ENCODE assay signal across 21 cellular contexts in the genomic region with DNA sequence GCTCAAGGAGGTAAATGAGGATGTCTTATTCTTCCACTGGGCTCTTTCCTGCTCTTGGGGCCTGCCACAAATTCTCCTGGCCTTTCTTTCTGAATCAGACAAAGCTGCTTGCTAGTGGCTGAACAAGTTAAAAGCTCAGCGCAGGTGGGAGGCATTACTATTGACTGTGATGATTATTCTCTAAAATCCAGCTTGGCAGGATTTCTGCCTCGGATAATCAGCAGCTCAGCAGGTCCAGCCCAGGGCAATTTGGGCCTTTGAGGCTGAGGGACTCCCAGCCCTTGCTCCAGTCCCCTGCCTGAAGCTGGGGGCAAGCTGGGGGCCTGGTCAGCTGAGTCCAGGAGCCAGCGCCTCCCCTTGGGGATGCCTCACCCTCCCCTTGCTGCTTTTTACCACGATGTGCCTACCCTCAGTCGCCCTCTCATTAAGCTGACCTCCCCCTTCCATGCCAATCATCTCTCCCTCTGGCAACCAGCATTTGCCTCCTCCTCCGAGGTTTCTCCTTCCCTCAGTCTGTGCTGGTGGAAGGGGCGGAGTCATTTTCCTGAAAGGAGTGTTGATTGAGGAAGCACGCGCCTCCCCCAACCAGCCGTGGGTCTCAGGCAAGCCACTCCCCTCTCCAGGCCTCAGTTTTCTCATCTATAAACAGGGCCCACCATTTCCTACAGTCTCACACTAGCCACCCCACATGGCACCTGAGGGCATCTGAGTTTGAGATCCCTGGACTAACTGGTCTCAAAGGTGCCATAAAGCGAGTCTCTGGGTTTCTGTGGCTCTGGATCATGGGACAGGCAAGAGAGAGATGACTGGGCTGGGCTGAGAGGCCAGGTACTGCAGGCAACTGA.
A peak's percentile ranks its signal among the peaks of the same experiment; 100 is the strongest.
DNase-seq lines count a peak whose midpoint lies in the region; ATAC-seq and TF ChIP-seq lines count a peak whose summit lies in the region.
"Had no signal": no experiment of that assay in that cellular context is flagged by ENCODE, and none has a peak within 500 bp of the region (broad histone marks: within the 10 kb centered on the region; RNA-seq: fewer than 3 reads in every experiment).

No MANE protein-coding gene starts in this region.

- peak; percentile 30 for DNase-seq in activated effector memory CD4-positive, alpha-beta T cell treated with anti-CD3 and anti-CD28 coated beads, Interleukin-2, amount 50 U/mL, for 16 hours
- DNase-seq in activated effector memory CD4-positive, alpha-beta T cell treated with Interleukin-2 at 50 U/mL for 16 hours: no peak
- DNase-seq in NCI-H146 treated with DMSO at 0.1 percent for 48 hours (lab: John Stamatoyannopoulos, UW; ENCODE audit: unreplicated experiment): peak; percentile 87
- DNase-seq in endodermal cell: no peak
- DNase-seq in stimulated activated naive B cell treated with anti-CD40 and anti-IgM and Interleukin-4, amounts not matched to agents 10 μg/mL and 1 μg/mL and 100 μg/mL, for 72 hours: no peak
- no peak for DNase-seq in NCI-H2196 treated with DMSO at 0.1 percent for 48 hours (lab: John Stamatoyannopoulos, UW; ENCODE audit: unreplicated experiment)
- DNase-seq in erythroblast (lab: John Stamatoyannopoulos, UW): no peak
- DNase-seq: activated CD4-positive, alpha-beta T cell treated with anti-CD3 and anti-CD28 coated beads for 4 hours; activated CD8-positive, alpha-beta memory T cell treated with anti-CD3 and anti-CD28 coated beads, Interleukin-2, amount 10 ng/mL, durations not matched to agents 7 days and 5 days; body of pancreas; CD4-positive, alpha-beta memory T cell; DND-41; NCI-H1694; psoas muscle had no signal

- no peak overlapping the region for H3K9ac ChIP-seq in endodermal cell (ENCODE audit: extremely low read depth, low read length, poor library complexity, severe bottlenecking)

- no peak overlapping the region for H3K27ac Mint-ChIP-seq in endodermal cell
- peak overlapping the region; percentile 53 for H3K27ac Mint-ChIP-seq in stimulated activated naive B cell treated with anti-CD40 and anti-IgM and Interleukin-4, amounts not matched to agents 10 μg/mL and 1 μg/mL and 100 μg/mL, for 72 hours
- H3K27ac Mint-ChIP-seq: activated CD8-positive, alpha-beta memory T cell treated with anti-CD3 and anti-CD28 coated beads, Interleukin-2, amount 10 ng/mL, durations not matched to agents 7 days and 5 days; activated T-helper 1 cell treated with anti-CD3 and anti-CD28 coated beads, Interleukin-12 subunit alpha, Interleukin-12 subunit beta, Interleukin-2, Interleukin-4 antibody, amounts not matched to agents 30 ng/mL and 10 ng/mL and 1 ng/mL, durations not matched to agents 14 hours and 24 hours and 36 hours; CD4-positive, alpha-beta memory T cell; stimulated activated naive CD8-positive, alpha-beta T cell treated with anti-CD3 and anti-CD28 coated beads, Interleukin-15, Interleukin-2, amounts not matched to agents 100 ng/mL and 50 ng/mL, for 24 hours had no signal

- H3K4me1 Mint-ChIP-seq in endodermal cell: peaks cover 24% of the 10 kb centered on the region
- peaks cover 39 to 78% of the 10 kb centered on the region in 2 donors for H3K4me1 Mint-ChIP-seq in stimulated activated naive B cell treated with anti-CD40 and anti-IgM and Interleukin-4, amounts not matched to agents 10 μg/mL and 1 μg/mL and 100 μg/mL, for 72 hours

- peak overlapping the region; percentile 16 for H3K27ac ChIP-seq in endodermal cell (ENCODE audit: low read depth, low read length)
- H3K27ac ChIP-seq: body of pancreas, coronary artery, psoas muscle, tibial nerve had no signal

- H3K9me3 ChIP-seq in endodermal cell (ENCODE audit: control insufficient read depth, low read length): no peaks in the 10 kb centered on the region
- H3K9me3 ChIP-seq: body of pancreas, psoas muscle, tibial nerve had no signal

- no peaks in the 10 kb centered on the region for H3K27me3 Mint-ChIP-seq in endodermal cell (ENCODE audit: insufficient read depth)
- no peaks in the 10 kb centered on the region for H3K27me3 Mint-ChIP-seq in stimulated activated naive B cell treated with anti-CD40 and anti-IgM and Interleukin-4, amounts not matched to agents 10 μg/mL and 1 μg/mL and 100 μg/mL, for 72 hours
- H3K27me3 Mint-ChIP-seq: CD4-positive, alpha-beta memory T cell had no signal

- no peaks in the 10 kb centered on the region for H3K9me3 Mint-ChIP-seq in endodermal cell
- H3K9me3 Mint-ChIP-seq in stimulated activated naive B cell treated with anti-CD40 and anti-IgM and Interleukin-4, amounts not matched to agents 10 μg/mL and 1 μg/mL and 100 μg/mL, for 72 hours: peaks cover 7 to 10% of the 10 kb centered on the region in 2 donors
- H3K9me3 Mint-ChIP-seq: activated T-helper 1 cell treated with anti-CD3 and anti-CD28 coated beads, Interleukin-12 subunit alpha, Interleukin-12 subunit beta, Interleukin-2, Interleukin-4 antibody, amounts not matched to agents 30 ng/mL and 10 ng/mL and 1 ng/mL, durations not matched to agents 14 hours and 24 hours and 36 hours; CD4-positive, alpha-beta memory T cell had no signal

- H3K36me3 Mint-ChIP-seq in endodermal cell (ENCODE audit: low read depth): no peaks in the 10 kb centered on the region
- peaks cover 8 to 13% of the 10 kb centered on the region in 2 donors for H3K36me3 Mint-ChIP-seq in stimulated activated naive B cell treated with anti-CD40 and anti-IgM and Interleukin-4, amounts not matched to agents 10 μg/mL and 1 μg/mL and 100 μg/mL, for 72 hours
- H3K36me3 Mint-ChIP-seq: CD4-positive, alpha-beta memory T cell had no signal

- no peak for TF ChIP-seq POLR2A in erythroblast (IDR thresholded peaks at IDR 0.05; ENCODE audit: low read length)

- 55 to 72% methylated on average over 6 to 11 of the region's 11 CpGs for WGBS in endodermal cell (ENCODE audit: insufficient coverage in 1 of 2, insufficient read length in 1 of 2), 2 experiments

- no peak for ATAC-seq in stimulated activated naive B cell treated with anti-CD40 and anti-IgM and Interleukin-4, amounts not matched to agents 10 μg/mL and 1 μg/mL and 100 μg/mL, for 72 hours (replicated peaks)
- no peak for ATAC-seq in HG03139 (IDR thresholded peaks at IDR 0.05; ENCODE audit: unreplicated experiment)
- ATAC-seq: activated CD8-positive, alpha-beta memory T cell treated with anti-CD3 and anti-CD28 coated beads, Interleukin-2, amount 10 ng/mL, durations not matched to agents 7 days and 5 days; body of pancreas; psoas muscle; Right ventricle myocardium inferior had no signal

- no peak overlapping the region for H3K4me3 ChIP-seq in endodermal cell (ENCODE audit: low read length)
- H3K4me3 ChIP-seq: body of pancreas, coronary artery, psoas muscle, skin epidermis, tibial nerve had no signal

- no peak overlapping the region for H3K4me3 Mint-ChIP-seq in endodermal cell
- no peak overlapping the region for H3K4me3 Mint-ChIP-seq in stimulated activated naive B cell treated with anti-CD40 and anti-IgM and Interleukin-4, amounts not matched to agents 10 μg/mL and 1 μg/mL and 100 μg/mL, for 72 hours
- H3K4me3 Mint-ChIP-seq: activated CD8-positive, alpha-beta memory T cell treated with anti-CD3 and anti-CD28 coated beads, Interleukin-2, amount 10 ng/mL, durations not matched to agents 7 days and 5 days; activated T-helper 1 cell treated with anti-CD3 and anti-CD28 coated beads, Interleukin-12 subunit alpha, Interleukin-12 subunit beta, Interleukin-2, Interleukin-4 antibody, amounts not matched to agents 30 ng/mL and 10 ng/mL and 1 ng/mL, durations not matched to agents 14 hours and 24 hours and 36 hours; CD4-positive, alpha-beta memory T cell; stimulated activated naive CD8-positive, alpha-beta T cell treated with anti-CD3 and anti-CD28 coated beads, Interleukin-15, Interleukin-2, amounts not matched to agents 100 ng/mL and 50 ng/mL, for 24 hours had no signal

- TF ChIP-seq CTCF in endodermal cell (conservative IDR thresholded peaks at IDR 0.05): no peak

- no peaks in the 10 kb centered on the region for H3K36me3 ChIP-seq in endodermal cell (ENCODE audit: control insufficient read depth, insufficient read depth, low read length)
- H3K36me3 ChIP-seq: tibial nerve had no signal

- H3K27me3 ChIP-seq in endodermal cell (ENCODE audit: control insufficient read depth, insufficient read depth, low read length, poor library complexity, severe bottlenecking): no peaks in the 10 kb centered on the region
- H3K27me3 ChIP-seq: body of pancreas had no signal

- H3K4me1 ChIP-seq in endodermal cell (ENCODE audit: control insufficient read depth, insufficient read depth, low read length): peaks cover 4% of the 10 kb centered on the region

Comparison
In these comparisons a context has a peak if more than half of its experiments do, and no peak if none do; other contexts are left out.
1. DNase-seq: peak in activated effector memory CD4-positive, alpha-beta T cell treated with anti-CD3 and anti-CD28 coated beads, Interleukin-2, amount 50 U/mL, for 16 hours (single experiment) and NCI-H146 treated with DMSO at 0.1 percent for 48 hours (single experiment); none in activated effector memory CD4-positive, alpha-beta T cell treated with Interleukin-2 at 50 U/mL for 16 hours (single experiment), endodermal cell (single experiment), stimulated activated naive B cell treated with anti-CD40 and anti-IgM and Interleukin-4, amounts not matched to agents 10 μg/mL and 1 μg/mL and 100 μg/mL, for 72 hours (single experiment), NCI-H2196 treated with DMSO at 0.1 percent for 48 hours (single experiment) and erythroblast (0 of 2).